In the genomic region with DNA sequence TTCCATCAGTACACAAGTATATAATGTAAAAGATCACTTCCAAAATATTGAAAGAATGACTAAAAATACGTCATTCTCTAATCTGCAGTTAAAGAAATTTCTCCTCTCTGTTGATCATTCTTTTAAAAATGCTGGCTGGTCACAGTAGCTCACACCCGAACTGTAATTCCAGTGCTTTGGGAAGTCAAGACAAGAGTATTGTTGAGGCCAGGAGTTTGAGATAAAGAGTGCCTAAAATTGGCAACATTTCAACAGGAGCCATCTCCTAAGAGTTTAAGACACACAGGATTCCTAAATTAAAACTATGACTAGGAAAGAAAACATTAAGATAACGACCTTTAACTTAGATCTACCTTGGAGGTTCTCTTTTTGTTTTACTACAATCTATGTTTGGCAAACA, we compare ENCODE assay signal across 26 cellular contexts. TPM values are rescaled to one million over a fixed set of nuclear protein-coding genes. Genes with fewer than 3 reads are reported as not detected.
DNase-seq lines count a peak whose midpoint lies in the region; ATAC-seq, FAIRE-seq and TF ChIP-seq lines count a peak whose summit lies in the region.
"Had no signal": no experiment of that assay in that cellular context is flagged by ENCODE, and none has a peak within 500 bp of the region (broad histone marks: within the 10 kb centered on the region; RNA-seq: fewer than 3 reads in every experiment).

No MANE protein-coding gene starts in this region.

- no peaks in the 10 kb centered on the region for H3K27me3 ChIP-seq in PC-3 (ENCODE audit: low read length)
- H3K27me3 ChIP-seq in pancreas = no peaks in the 10 kb centered on the region
- H3K27me3 ChIP-seq: BE2C, MG63 had no signal

- H3K4me3 Mint-ChIP-seq in activated CD8-positive, alpha-beta T cell treated with anti-CD3 and anti-CD28 coated beads, Interleukin-2, amount 10 ng/mL, durations not matched to agents 7 days and 5 days = no peak overlapping the region
- H3K4me3 Mint-ChIP-seq in activated CD8-positive, alpha-beta T cell treated with anti-CD3 and anti-CD28 coated beads for 36 hours = no peak overlapping the region
- no peak overlapping the region for H3K4me3 Mint-ChIP-seq in memory B cell
- no peak overlapping the region for H3K4me3 Mint-ChIP-seq in stimulated activated memory B cell treated with anti-CD40 and anti-IgM and Interleukin-4, amounts not matched to agents 10 μg/mL and 1 μg/mL and 100 μg/mL, for 72 hours
- H3K4me3 Mint-ChIP-seq: CD4-positive, alpha-beta T cell had no signal

- H3K27ac ChIP-seq in PC-3 (ENCODE audit: low read length) (no peak overlapping the region), pancreas (no peak overlapping the region)
- H3K27ac ChIP-seq: 22Rv1, GM23248, RWPE1, SK-N-MC had no signal

- CTCF ChIA-PET in activated CD8-positive, alpha-beta T cell treated with anti-CD3 and anti-CD28 coated beads, Interleukin-2, amount 10 ng/mL, durations not matched to agents 7 days and 5 days (lab: Charles Lee) = no interaction called here
- CTCF ChIA-PET in activated CD8-positive, alpha-beta T cell treated with anti-CD3 and anti-CD28 coated beads for 36 hours (lab: Charles Lee) = interaction anchor here (0.8 to 1.0 kb wide), 2 partner anchors 9 to 13 kb away, joined by 3 to 4 read pairs; no protein-coding TSS in a partner anchor
- CTCF ChIA-PET in PC-3 (lab: Charles Lee) = no interaction called here

- H4K20me1 ChIP-seq in PC-3 (ENCODE audit: low read length) = no peaks in the 10 kb centered on the region

- intact Hi-C loops in activated CD8-positive, alpha-beta T cell treated with anti-CD3 and anti-CD28 coated beads for 36 hours (cut with micrococcal nuclease) = no loop called here
- intact Hi-C loops in PC-3 (cut with micrococcal nuclease) = no loop called here
- intact Hi-C loops in pancreas (cut with DNase I) = no loop called here

- H3K36me3 Mint-ChIP-seq in activated CD8-positive, alpha-beta T cell treated with anti-CD3 and anti-CD28 coated beads, Interleukin-2, amount 10 ng/mL, durations not matched to agents 7 days and 5 days (ENCODE audit: low read depth) = peaks cover 13% of the 10 kb centered on the region
- no peaks in the 10 kb centered on the region for H3K36me3 Mint-ChIP-seq in activated CD8-positive, alpha-beta T cell treated with anti-CD3 and anti-CD28 coated beads for 36 hours (ENCODE audit: low read depth)
- H3K36me3 Mint-ChIP-seq in memory B cell = no peaks in the 10 kb centered on the region
- H3K36me3 Mint-ChIP-seq in stimulated activated memory B cell treated with anti-CD40 and anti-IgM and Interleukin-4, amounts not matched to agents 10 μg/mL and 1 μg/mL and 100 μg/mL, for 72 hours = no peaks in the 10 kb centered on the region

- no peak for TF ChIP-seq CTCF in activated CD8-positive, alpha-beta T cell treated with anti-CD3 and anti-CD28 coated beads for 36 hours (IDR thresholded peaks at IDR 0.05)
- TF ChIP-seq CTCF in PC-3 (conservative IDR thresholded peaks at IDR 0.05; ENCODE audit: low read depth, low read length) (no peak), pancreas (IDR thresholded peaks at IDR 0.05) (no peak)

- H2AFZ ChIP-seq in PC-3 (ENCODE audit: low read length) = peak overlapping the region; percentile 36; the same call in 1 of the 2 replicates
- H2AFZ ChIP-seq: GM23248 had no signal

- 70 to 74% methylated on average over 3 of the region's 3 CpGs for WGBS in pancreas, 2 donors

- H3K4me2 ChIP-seq in PC-3 (ENCODE audit: low read length) = no peak overlapping the region

- no peak for FAIRE-seq in pancreas (lab: Jason Lieb, UNC)

- ATAC-seq in activated CD8-positive, alpha-beta T cell treated with anti-CD3 and anti-CD28 coated beads, Interleukin-2, amount 10 ng/mL, durations not matched to agents 7 days and 5 days = no peak
- ATAC-seq in activated CD8-positive, alpha-beta T cell treated with anti-CD3 and anti-CD28 coated beads for 36 hours = no peak
- no peak for ATAC-seq in PC-3
- no peak for ATAC-seq in memory B cell (ENCODE audit: low read depth)
- ATAC-seq in stimulated activated memory B cell treated with anti-CD40 and anti-IgM and Interleukin-4, amounts not matched to agents 10 μg/mL and 1 μg/mL and 100 μg/mL, for 72 hours = no peak
- no peak for ATAC-seq in pancreas
- ATAC-seq: Panc1 had no signal

- H3K9me3 ChIP-seq in PC-3 (ENCODE audit: low read length) (no peaks in the 10 kb centered on the region), pancreas (no peaks in the 10 kb centered on the region)
- H3K9me3 ChIP-seq: BE2C, MG63 had no signal

- POLR2A ChIA-PET in activated CD8-positive, alpha-beta T cell treated with anti-CD3 and anti-CD28 coated beads, Interleukin-2, amount 10 ng/mL, durations not matched to agents 7 days and 5 days (lab: Charles Lee) = no interaction called here
- POLR2A ChIA-PET in activated CD8-positive, alpha-beta T cell treated with anti-CD3 and anti-CD28 coated beads for 36 hours (lab: Charles Lee) = no interaction called here
- POLR2A ChIA-PET in PC-3 (lab: Charles Lee; ENCODE audit: unreplicated experiment) = interaction anchor here (1.0 kb wide), 1 partner anchor 147 kb away, joined by 5 read pairs; no protein-coding TSS in a partner anchor

- H3K27me3 Mint-ChIP-seq in activated CD8-positive, alpha-beta T cell treated with anti-CD3 and anti-CD28 coated beads, Interleukin-2, amount 10 ng/mL, durations not matched to agents 7 days and 5 days (ENCODE audit: low read depth) = no peaks in the 10 kb centered on the region
- no peaks in the 10 kb centered on the region for H3K27me3 Mint-ChIP-seq in activated CD8-positive, alpha-beta T cell treated with anti-CD3 and anti-CD28 coated beads for 36 hours
- H3K27me3 Mint-ChIP-seq in memory B cell = no peaks in the 10 kb centered on the region
- H3K27me3 Mint-ChIP-seq in stimulated activated memory B cell treated with anti-CD40 and anti-IgM and Interleukin-4, amounts not matched to agents 10 μg/mL and 1 μg/mL and 100 μg/mL, for 72 hours = no peaks in the 10 kb centered on the region
- H3K27me3 Mint-ChIP-seq: CD4-positive, alpha-beta T cell had no signal

- H3F3A ChIP-seq in PC-3 (ENCODE audit: low read length, unreplicated experiment) = no peaks in the 10 kb centered on the region

- peak overlapping the region; percentile 54 for H3K27ac Mint-ChIP-seq in activated CD8-positive, alpha-beta T cell treated with anti-CD3 and anti-CD28 coated beads, Interleukin-2, amount 10 ng/mL, durations not matched to agents 7 days and 5 days
- no peak overlapping the region for H3K27ac Mint-ChIP-seq in activated CD8-positive, alpha-beta T cell treated with anti-CD3 and anti-CD28 coated beads for 36 hours
- peak overlapping the region; percentile 78 for H3K27ac Mint-ChIP-seq in memory B cell
- peak overlapping the region; percentile 88 for H3K27ac Mint-ChIP-seq in stimulated activated memory B cell treated with anti-CD40 and anti-IgM and Interleukin-4, amounts not matched to agents 10 μg/mL and 1 μg/mL and 100 μg/mL, for 72 hours
- H3K27ac Mint-ChIP-seq: CD4-positive, alpha-beta T cell had no signal

- H3K4me3 ChIP-seq in PC-3 (ENCODE audit: low read length) = no peak overlapping the region
- H3K4me3 ChIP-seq in pancreas = no peak overlapping the region
- H3K4me3 ChIP-seq: GM23248, MG63, SK-N-MC had no signal

- H3K4me1 ChIP-seq in PC-3 (ENCODE audit: insufficient read depth, low read length) = peaks cover 9% of the 10 kb centered on the region
- no peaks in the 10 kb centered on the region for H3K4me1 ChIP-seq in pancreas

- H3K36me3 ChIP-seq in PC-3 (ENCODE audit: low read depth, low read length) (no peaks in the 10 kb centered on the region), pancreas (no peaks in the 10 kb centered on the region)
- H3K36me3 ChIP-seq: BE2C, MG63 had no signal

- no TSS peak for BruUV-seq in PC-3 (replicated peaks; lab: Mats Ljungman, UMichigan)

- H3K79me2 ChIP-seq in PC-3 (ENCODE audit: low read length) = peaks cover 5% of the 10 kb centered on the region

- DNase-seq in activated CD8-positive, alpha-beta T cell treated with anti-CD3 and anti-CD28 coated beads, Interleukin-2, amount 10 ng/mL, durations not matched to agents 7 days and 5 days = no peak
- no peak for DNase-seq in activated CD8-positive, alpha-beta T cell treated with anti-CD3 and anti-CD28 coated beads for 36 hours
- DNase-seq in PC-3 = no peak
- DNase-seq in memory B cell (ENCODE audit: low spot score in 2 of 2) = no peak
- no peak for DNase-seq in hepatic stellate cell (ENCODE audit: low spot score)
- DNase-seq in NCI-H1092 (lab: John Stamatoyannopoulos, UW) = no peak
- no peak for DNase-seq in pancreas
- DNase-seq: BE2C; CD4-positive, alpha-beta T cell; DMS53; GM23248; H7; KG1; MG63; NCI-H2029; NCI-H446 treated with DMSO at 0.1 percent for 48 hours; NCI-H526 treated with DMSO at 0.1 percent for 48 hours; SHP77 treated with DMSO at 0.1 percent for 48 hours had no signal

- H3K4me1 Mint-ChIP-seq in activated CD8-positive, alpha-beta T cell treated with anti-CD3 and anti-CD28 coated beads, Interleukin-2, amount 10 ng/mL, durations not matched to agents 7 days and 5 days (ENCODE audit: low read depth) = peaks cover 58% of the 10 kb centered on the region
- H3K4me1 Mint-ChIP-seq in activated CD8-positive, alpha-beta T cell treated with anti-CD3 and anti-CD28 coated beads for 36 hours (ENCODE audit: low read depth) = peaks cover 29% of the 10 kb centered on the region
- peaks cover 39% of the 10 kb centered on the region for H3K4me1 Mint-ChIP-seq in memory B cell
- peaks cover 63% of the 10 kb centered on the region for H3K4me1 Mint-ChIP-seq in stimulated activated memory B cell treated with anti-CD40 and anti-IgM and Interleukin-4, amounts not matched to agents 10 μg/mL and 1 μg/mL and 100 μg/mL, for 72 hours

- H3K9me2 ChIP-seq in PC-3 (replicated peaks; ENCODE audit: low read length) = no peaks in the 10 kb centered on the region

- no peak overlapping the region for H3K9ac ChIP-seq in PC-3 (ENCODE audit: low read length)
- H3K9ac ChIP-seq: GM23248 had no signal

- H3K9me3 Mint-ChIP-seq in activated CD8-positive, alpha-beta T cell treated with anti-CD3 and anti-CD28 coated beads, Interleukin-2, amount 10 ng/mL, durations not matched to agents 7 days and 5 days (ENCODE audit: insufficient read depth) = no peaks in the 10 kb centered on the region
- no peaks in the 10 kb centered on the region for H3K9me3 Mint-ChIP-seq in activated CD8-positive, alpha-beta T cell treated with anti-CD3 and anti-CD28 coated beads for 36 hours
- H3K9me3 Mint-ChIP-seq in memory B cell = no peaks in the 10 kb centered on the region
- no peaks in the 10 kb centered on the region for H3K9me3 Mint-ChIP-seq in stimulated activated memory B cell treated with anti-CD40 and anti-IgM and Interleukin-4, amounts not matched to agents 10 μg/mL and 1 μg/mL and 100 μg/mL, for 72 hours
- H3K9me3 Mint-ChIP-seq: CD4-positive, alpha-beta T cell had no signal

RNA-seq across cellular contexts. Expression of a gene that starts 4.5 kb away (rescaled TPM):
- 10 to 100 TPM; 36.7 to 44.0 TPM for total RNA-seq in activated CD8-positive, alpha-beta T cell treated with anti-CD3 and anti-CD28 coated beads, Interleukin-2, amount 10 ng/mL, durations not matched to agents 7 days and 5 days
- total RNA-seq in activated CD8-positive, alpha-beta T cell treated with anti-CD3 and anti-CD28 coated beads for 36 hours = 10 to 100 TPM; 26.5 TPM
- 34.0 and 34.1 TPM in 2 replicates for total RNA-seq in PC-3 (2014; rRNA removed)
- 10 to 100 TPM; 14.1 to 25.5 (median 16.2) TPM for total RNA-seq in pancreas
- polyA plus RNA-seq in pancreas = 1 to 10 TPM; 7.7 to 9.5 TPM

RNA-seq across cellular contexts. Expression of a gene that starts 25.9 kb away (rescaled TPM):
- not detected for total RNA-seq in activated CD8-positive, alpha-beta T cell treated with anti-CD3 and anti-CD28 coated beads, Interleukin-2, amount 10 ng/mL, durations not matched to agents 7 days and 5 days
- not detected for total RNA-seq in activated CD8-positive, alpha-beta T cell treated with anti-CD3 and anti-CD28 coated beads for 36 hours
- total RNA-seq in PC-3 (2014; rRNA removed) = not detected in 2 replicates
- not detected for total RNA-seq in pancreas
- under 1 TPM in 1 of 2 donors, not detected in 1; 0.14 TPM for polyA plus RNA-seq in pancreas
- total RNA-seq: CD4-positive, alpha-beta T cell; Daoy; G401; GM23248; H7; HT1080 had no signal
- polyA plus RNA-seq: GM23248 had no signal
